In genomic region chr7:111784311-111784710, GRCh38 we compare ENCODE assay signal across 18 cellular contexts.
DNase-seq lines count a peak whose midpoint lies in the region; FAIRE-seq and TF ChIP-seq lines count a peak whose summit lies in the region.
"Had no signal": no experiment of that assay in that cellular context is flagged by ENCODE, and none has a peak within 500 bp of the region (broad histone marks: within the 10 kb centered on the region; RNA-seq: fewer than 3 reads in every experiment).

No MANE protein-coding gene starts in this region.

- no peak overlapping the region for H3K23ac ChIP-seq in trophoblast cell (ENCODE audit: low read length)

- no peak overlapping the region for H4K8ac ChIP-seq in trophoblast cell (ENCODE audit: low read depth, low read length)

- H3K9me3 Mint-ChIP-seq in brain: no peaks in the 10 kb centered on the region

- H3K4me1 Mint-ChIP-seq in brain: peaks cover 51% of the 10 kb centered on the region

- H2BK5ac ChIP-seq in trophoblast cell (ENCODE audit: low read depth, low read length, poor library complexity): no peak overlapping the region

- H4K12ac ChIP-seq in trophoblast cell (ENCODE audit: low read depth, low read length): no peak overlapping the region

- no peak overlapping the region for H3K4ac ChIP-seq in trophoblast cell (ENCODE audit: low read depth, low read length)

- no peak overlapping the region for H2AFZ ChIP-seq in trophoblast cell (ENCODE audit: insufficient read depth, low read length, poor library complexity)
- H2AFZ ChIP-seq: GM23248, PC-9 had no signal

- H3K36me3 Mint-ChIP-seq in brain: peaks cover 22% of the 10 kb centered on the region

- no peak overlapping the region for H4K91ac ChIP-seq in trophoblast cell (ENCODE audit: low read depth, low read length)

- no peak overlapping the region for H2AK5ac ChIP-seq in trophoblast cell (ENCODE audit: low read length)

- H3K4me1 ChIP-seq in trophoblast cell (ENCODE audit: control insufficient read depth in 1 of 2, insufficient read depth in 2 of 2, low read length in 2 of 2): peaks cover 2% of the 10 kb centered on the region in 2 experiments
- H3K4me1 ChIP-seq in esophagus squamous epithelium: no peaks in the 10 kb centered on the region

- DNase-seq in D721Med (ENCODE audit: insufficient read length, low spot score) (no peak), NCI-H1105 treated with DMSO at 0.1 percent for 48 hours (lab: John Stamatoyannopoulos, UW) (peak; percentile 73), trophoblast cell (no peak), esophagus squamous epithelium (lab: John Stamatoyannopoulos, UW) (no peak), NCI-H524 (lab: John Stamatoyannopoulos, UW) (no peak), GM12892 (ENCODE audit: insufficient read length) (no peak)
- DNase-seq: C1 segment of cervical spinal cord, DMS79 treated with DMSO at 0.1 percent for 48 hours, GM23248, NCI-H2029, NCI-H2171 treated with DMSO at 0.1 percent for 48 hours, NCI-H446, NCI-H774, T-helper 1 cell had no signal

- intact Hi-C loops in esophagus squamous epithelium (cut with DNase I): no loop called here

- H3K27ac ChIP-seq in trophoblast cell (ENCODE audit: low read depth, low read length) (no peak overlapping the region), esophagus squamous epithelium (no peak overlapping the region)
- H3K27ac ChIP-seq: GM23248, PC-9, RWPE1 had no signal

- peak overlapping the region; percentile 17 for H2BK120ac ChIP-seq in trophoblast cell (ENCODE audit: insufficient read depth, low read length, poor library complexity)

- TF ChIP-seq CTCF in D721Med (IDR thresholded peaks at IDR 0.05; ENCODE audit: insufficient read depth, missing control alignments) (no peak), brain (conservative IDR thresholded peaks at IDR 0.05) (no peak), esophagus squamous epithelium (IDR thresholded peaks at IDR 0.05) (no peak)

- TF ChIP-seq POLR2A in esophagus squamous epithelium (IDR thresholded peaks at IDR 0.05) (no peak), GM12892 (IDR thresholded peaks at IDR 0.05; ENCODE audit: low read depth, low read length) (no peak)

- no peak overlapping the region for H2BK12ac ChIP-seq in trophoblast cell (ENCODE audit: low read length)

- peaks cover 2% of the 10 kb centered on the region for H3K79me1 ChIP-seq in trophoblast cell (ENCODE audit: low read length)

- H3K79me2 ChIP-seq in trophoblast cell (ENCODE audit: control insufficient read depth, insufficient read depth, low read length, poor library complexity): no peaks in the 10 kb centered on the region

- H3K36me3 ChIP-seq in trophoblast cell (ENCODE audit: control insufficient read depth in 1 of 2, insufficient read depth in 2 of 2, low read length in 2 of 2): no peaks in the 10 kb centered on the region
- peaks cover 0 to 4% (median 0%) of the 10 kb centered on the region in 3 donors for H3K36me3 ChIP-seq in esophagus squamous epithelium

- no peak overlapping the region for H3K4me3 Mint-ChIP-seq in brain

- FAIRE-seq in D721Med (lab: Jason Lieb, UNC): peak; percentile 38
- no peak for FAIRE-seq in GM12892 (lab: Jason Lieb, UNC)
- FAIRE-seq: K562 had no signal

- H3K4me3 ChIP-seq in trophoblast cell (ENCODE audit: low read depth, low read length) (no peak overlapping the region), esophagus squamous epithelium (no peak overlapping the region)
- H3K4me3 ChIP-seq: GM23248, K562, PC-9 had no signal

- no CpG with 5 or more reads among the region's 2 CpGs for WGBS in trophoblast cell (ENCODE audit: extremely low coverage, insufficient coverage, insufficient read length)
- 87 to 89% methylated on average over 2 of the region's 2 CpGs for WGBS in esophagus squamous epithelium, 2 donors

- H3K18ac ChIP-seq in trophoblast cell (ENCODE audit: low read length): no peak overlapping the region

- peak overlapping the region in 3 of 5 experiments; percentile 1 to 22 (median 15) for H3K27ac Mint-ChIP-seq in brain

- H3K14ac ChIP-seq in trophoblast cell (ENCODE audit: low read length): no peak overlapping the region

- H3K4me2 ChIP-seq in trophoblast cell (ENCODE audit: low read length): no peak overlapping the region

- H3K9ac ChIP-seq in trophoblast cell (ENCODE audit: low read length): no peak overlapping the region
- H3K9ac ChIP-seq: GM23248 had no signal

- H3K27me3 Mint-ChIP-seq in brain: no peaks in the 10 kb centered on the region

- H3K9me3 ChIP-seq in trophoblast cell (ENCODE audit: insufficient read depth, low read depth, low read length) (no peaks in the 10 kb centered on the region), esophagus squamous epithelium (no peaks in the 10 kb centered on the region)

- H3K27me3 ChIP-seq in trophoblast cell (ENCODE audit: insufficient read depth, low read length) (no peaks in the 10 kb centered on the region), esophagus squamous epithelium (no peaks in the 10 kb centered on the region)
